In genomic region chr14:60204843-60205774, GRCh38 we compare ENCODE assay signal across 1 cellular context.
TF ChIP-seq lines count a peak whose summit lies in the region.

No MANE protein-coding gene starts in this region.

TF ChIP-seq in GM12878, 131 proteins besides CTCF, POLR2A, EP300 and RAD21 (continued from another document and continues in another):
- TF ChIP-seq EED (IDR thresholded peaks at IDR 0.05; ENCODE audit: low read depth): peak; percentile 84
- no peak for TF ChIP-seq ZNF207 (IDR thresholded peaks at IDR 0.05; ENCODE audit: borderline replicate concordance)
- no peak for TF ChIP-seq E2F8 (IDR thresholded peaks at IDR 0.05; ENCODE audit: low read depth, partially characterized antibody)
- peak; percentile 59; the same call in 1 of the 2 replicates for TF ChIP-seq MLLT1 (IDR thresholded peaks at IDR 0.05)
- TF ChIP-seq DPF2 (IDR thresholded peaks at IDR 0.05): no peak; the same call in 1 of the 2 replicates
- peak; percentile 87 for TF ChIP-seq RUNX3 (IDR thresholded peaks at IDR 0.05; ENCODE audit: low read length)
- TF ChIP-seq ATF7 (IDR thresholded peaks at IDR 0.05; ENCODE audit: low read depth): peak; percentile 63; the same call in 1 of the 2 replicates
- TF ChIP-seq GATAD2B (conservative IDR thresholded peaks at IDR 0.05; ENCODE audit: low read depth): peak; percentile 69; the same call in 1 of the 2 replicates
- 0 out of 2 replicates have a peak, but pooled peaks have one; percentile 61 for TF ChIP-seq RELB (IDR thresholded peaks at IDR 0.05; ENCODE audit: low read depth)
- peak; percentile 64; the same call in 1 of the 2 replicates for TF ChIP-seq TCF12 (IDR thresholded peaks at IDR 0.05; ENCODE audit: low read depth, low read length)
- TF ChIP-seq NFYA (IDR thresholded peaks at IDR 0.05; ENCODE audit: borderline replicate concordance, low read depth, low read length): no peak
- TF ChIP-seq SMAD5 (IDR thresholded peaks at IDR 0.05; ENCODE audit: low read depth): 0 out of 2 replicates have a peak, but pooled peaks have one; percentile 41
- peak; percentile 72 for TF ChIP-seq IKZF1 (conservative IDR thresholded peaks at IDR 0.05)
- peak; percentile 10 to 68; a peak in 2 of 4 replicates for TF ChIP-seq SRF (IDR thresholded peaks at IDR 0.05; ENCODE audit: low read depth in 2 of 2, low read length in 2 of 2)
- TF ChIP-seq CBFB (IDR thresholded peaks at IDR 0.05; ENCODE audit: low read depth): peak; percentile 12; the same call in 1 of the 2 replicates
- TF ChIP-seq YY1 (IDR thresholded peaks at IDR 0.05; ENCODE audit: low read depth, low read length): 0 out of 2 replicates have a peak, but pooled peaks have one; percentile 23
- peak; percentile 67; the same call in 1 of the 2 replicates for TF ChIP-seq FOXM1 (IDR thresholded peaks at IDR 0.05; ENCODE audit: low read depth, low read length)
- no peak for TF ChIP-seq HCFC1 (IDR thresholded peaks at IDR 0.05; ENCODE audit: low read length)
- TF ChIP-seq MYC (IDR thresholded peaks at IDR 0.05; ENCODE audit: insufficient read depth, insufficient read length, insufficient replicate concordance, low read length, severe bottlenecking): no peak
- peak; percentile 31 for TF ChIP-seq BCL3 (IDR thresholded peaks at IDR 0.05; ENCODE audit: borderline replicate concordance, insufficient read depth, low read depth, low read length, poor library complexity, severe bottlenecking)
- TF ChIP-seq SPI1 (IDR thresholded peaks at IDR 0.05; ENCODE audit: borderline replicate concordance, insufficient read depth, low read depth, low read length): peak; percentile 32; the same call in 1 of the 2 replicates
- peak; percentile 62 to 74; a peak in 3 of 4 replicates for TF ChIP-seq IKZF2 (IDR thresholded peaks at IDR 0.05)
- TF ChIP-seq NFXL1 (IDR thresholded peaks at IDR 0.05; ENCODE audit: borderline replicate concordance): no peak
- TF ChIP-seq ZNF592 (IDR thresholded peaks at IDR 0.05): no peak
- TF ChIP-seq RCOR1 (conservative IDR thresholded peaks at IDR 0.05; ENCODE audit: low read depth, low read length): 0 out of 2 replicates have a peak, but pooled peaks have one; percentile 28
- no peak for TF ChIP-seq SMC3 (IDR thresholded peaks at IDR 0.05; ENCODE audit: borderline replicate concordance, low read length)
- TF ChIP-seq MEF2A (IDR thresholded peaks at IDR 0.05; ENCODE audit: insufficient read depth, low read depth, low read length): peak; percentile 83
- TF ChIP-seq KLF5 (IDR thresholded peaks at IDR 0.05; ENCODE audit: partially characterized antibody): no peak
- TF ChIP-seq CREB1 (IDR thresholded peaks at IDR 0.05; ENCODE audit: low read depth): 0 out of 2 replicates have a peak, but pooled peaks have one; percentile 12
- TF ChIP-seq CUX1 (IDR thresholded peaks at IDR 0.05; ENCODE audit: insufficient replicate concordance, low read depth, low read length): peak; percentile 45
- TF ChIP-seq NBN (IDR thresholded peaks at IDR 0.05): no peak
- TF ChIP-seq MTA3 (IDR thresholded peaks at IDR 0.05; ENCODE audit: borderline replicate concordance, low read length): peak; percentile 62; the same call in 1 of the 2 replicates
- no peak for TF ChIP-seq ZBTB40 (IDR thresholded peaks at IDR 0.05; ENCODE audit: borderline replicate concordance)
- TF ChIP-seq TCF7 (IDR thresholded peaks at IDR 0.05; ENCODE audit: borderline replicate concordance): peak; percentile 11; the same call in 1 of the 2 replicates
- TF ChIP-seq MXI1 (IDR thresholded peaks at IDR 0.05; ENCODE audit: low read depth, low read length): no peak
- no peak for TF ChIP-seq BMI1 (IDR thresholded peaks at IDR 0.05; ENCODE audit: borderline replicate concordance)
- peak; percentile 86 for TF ChIP-seq POU2F2 (IDR thresholded peaks at IDR 0.05; ENCODE audit: borderline replicate concordance, low read depth, low read length)
